Comparison of ENCODE assay signal across 20 cellular contexts in genomic region chr2:206263959-206264603, GRCh38. TPM values are rescaled to one million over a fixed set of nuclear protein-coding genes. Genes with fewer than 3 reads are reported as not detected.
DNase-seq lines count a peak whose midpoint lies in the region; ATAC-seq and TF ChIP-seq lines count a peak whose summit lies in the region.
"Had no signal": no experiment of that assay in that cellular context is flagged by ENCODE, and none has a peak within 500 bp of the region (broad histone marks: within the 10 kb centered on the region; RNA-seq: fewer than 3 reads in every experiment).

No MANE protein-coding gene starts in this region.

- H3K4me3 Mint-ChIP-seq in activated T-cell treated with anti-CD3 and anti-CD28 coated beads, Interleukin-2, amount 50 U/mL, for 72 hours: peak overlapping the region; percentile 9 to 27
- H3K4me3 Mint-ChIP-seq in T-helper 17 cell: peak overlapping the region; percentile 52

- H3K27ac Mint-ChIP-seq in activated T-cell treated with anti-CD3 and anti-CD28 coated beads, Interleukin-2, amount 50 U/mL, for 72 hours: no peak overlapping the region
- no peak overlapping the region for H3K27ac Mint-ChIP-seq in T-helper 17 cell

- no peak for DNase-seq in activated T-cell treated with anti-CD3 and anti-CD28 coated beads, Interleukin-2, amount 50 U/mL, for 72 hours
- no peak for DNase-seq in activated T-cell treated with anti-CD3 and anti-CD28 coated beads for 4 hours
- no peak for DNase-seq in GM06990 (ENCODE audit: extremely low read depth, insufficient read length)
- no peak for DNase-seq in T-helper 17 cell
- DNase-seq in ACHN: no peak
- no peak for DNase-seq in activated CD8-positive, alpha-beta memory T cell treated with anti-CD3 and anti-CD28 coated beads for 24 hours
- no peak for DNase-seq in D341Med (ENCODE audit: low spot score)
- DNase-seq: AML-193, Caco-2, DMS53, GM23248, KBM-7, NCI-H1048, NCI-H1436 treated with DMSO at 0.1 percent for 48 hours, NCI-H2029 treated with DMSO at 0.1 percent for 48 hours, NCI-H2171 treated with DMSO at 0.1 percent for 48 hours, NCI-H748 treated with DMSO at 0.1 percent for 48 hours, RPMI8226, SIG-M5 had no signal

- H3K9me3 Mint-ChIP-seq in activated T-cell treated with anti-CD3 and anti-CD28 coated beads, Interleukin-2, amount 50 U/mL, for 72 hours: no peaks in the 10 kb centered on the region

- H3K9me3 ChIP-seq in T-helper 17 cell (ENCODE audit: control insufficient read depth, low read length, poor library complexity, severe bottlenecking): no peaks in the 10 kb centered on the region
- H3K9me3 ChIP-seq in iPS-15b (ENCODE audit: control insufficient read depth, insufficient read depth, low read length): no peaks in the 10 kb centered on the region
- H3K9me3 ChIP-seq: Caco-2 had no signal

- in situ Hi-C loops in ACHN (cut with HindIII; ENCODE audit: low pct_ligation_motif_present, low pct_unique_long_range_greater_than_20kb, low sequenced_read_pairs): no loop called here

- H3K27me3 ChIP-seq in GM06990 (replicated peaks; ENCODE audit: control insufficient read depth, insufficient read depth, low read length) (no peaks in the 10 kb centered on the region; the same call in 1 of the 2 replicates), iPS-15b (ENCODE audit: control insufficient read depth, insufficient read depth, low read length) (peaks cover 83% of the 10 kb centered on the region)

- peaks cover 75% of the 10 kb centered on the region for H3K27me3 Mint-ChIP-seq in activated T-cell treated with anti-CD3 and anti-CD28 coated beads, Interleukin-2, amount 50 U/mL, for 72 hours (ENCODE audit: low read depth)
- H3K27me3 Mint-ChIP-seq in T-helper 17 cell: peaks cover 83% of the 10 kb centered on the region

- H3K4me3 ChIP-seq in GM06990 (replicated peaks; ENCODE audit: low read depth, low read length): 0 out of 2 replicates have a peak overlapping the region, but pooled peaks have one; percentile 6
- H3K4me3 ChIP-seq in iPS-15b (ENCODE audit: low read depth, low read length): peak overlapping the region; percentile 3
- H3K4me3 ChIP-seq: GM23248 had no signal

- H3K36me3 ChIP-seq in GM06990 (ENCODE audit: control insufficient read depth, insufficient read depth, low read length) (no peaks in the 10 kb centered on the region), iPS-15b (ENCODE audit: control insufficient read depth, insufficient read depth, low read length) (no peaks in the 10 kb centered on the region)

- peaks cover 16% of the 10 kb centered on the region for H3K4me1 Mint-ChIP-seq in activated T-cell treated with anti-CD3 and anti-CD28 coated beads, Interleukin-2, amount 50 U/mL, for 72 hours (ENCODE audit: low read depth)
- peaks cover 20% of the 10 kb centered on the region for H3K4me1 Mint-ChIP-seq in T-helper 17 cell

- ATAC-seq in activated T-cell treated with anti-CD3 and anti-CD28 coated beads, Interleukin-2, amount 50 U/mL, for 72 hours (replicated peaks in 1 of 2): no peak
- ATAC-seq in T-helper 17 cell: no peak

- TF ChIP-seq CTCF in GM06990 (IDR thresholded peaks at IDR 0.05; ENCODE audit: insufficient read depth, low read length, poor library complexity, severe bottlenecking): no peak

- H3K36me3 Mint-ChIP-seq in activated T-cell treated with anti-CD3 and anti-CD28 coated beads, Interleukin-2, amount 50 U/mL, for 72 hours (ENCODE audit: insufficient read depth in 2 of 2): no peaks in the 10 kb centered on the region
- H3K36me3 Mint-ChIP-seq in T-helper 17 cell (ENCODE audit: low read depth): peaks cover 5% of the 10 kb centered on the region

- peaks cover 16% of the 10 kb centered on the region for H3K4me1 ChIP-seq in iPS-15b (ENCODE audit: control insufficient read depth, insufficient read depth, low read length)

- H3K9ac ChIP-seq in iPS-15b (ENCODE audit: low read depth, low read length): no peak overlapping the region
- H3K9ac ChIP-seq: GM23248 had no signal

RNA-seq across cellular contexts. Expression of gene ZDBF2, which starts 10.4 kb away (rescaled TPM):
- total RNA-seq in activated T-cell treated with anti-CD3 and anti-CD28 coated beads, Interleukin-2, amount 50 U/mL, for 72 hours: 10 to 100 TPM; 15.2 to 19.8 TPM
- 10 to 100 TPM; 14.0 to 23.2 TPM for total RNA-seq in T-helper 17 cell
